Comparison of ENCODE assay signal across 2 cellular contexts in the genomic region with DNA sequence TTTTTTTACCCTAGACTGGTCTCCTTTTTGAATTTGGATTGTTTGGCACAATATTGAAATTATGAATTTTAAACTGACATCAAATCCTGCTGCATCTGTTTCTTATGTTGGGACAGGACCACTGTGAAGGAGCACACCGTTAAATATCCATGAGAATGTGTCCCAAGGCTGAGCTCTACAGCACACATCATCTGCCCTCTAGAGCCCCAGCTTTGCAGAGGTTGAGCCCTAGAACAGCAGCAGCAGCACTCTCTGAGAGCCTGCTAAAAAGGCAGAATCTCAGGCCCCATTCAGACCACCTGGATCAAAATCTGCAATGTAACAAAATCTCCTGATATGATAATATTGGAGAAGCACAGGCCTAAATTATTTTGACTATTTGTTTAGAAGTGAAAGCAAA.
TF ChIP-seq lines count a peak whose summit lies in the region.

No MANE protein-coding gene starts in this region.

TF ChIP-seq in GM23338, 12 proteins besides CTCF, POLR2A, EP300 and RAD21:
- TF ChIP-seq, protein P1, sequence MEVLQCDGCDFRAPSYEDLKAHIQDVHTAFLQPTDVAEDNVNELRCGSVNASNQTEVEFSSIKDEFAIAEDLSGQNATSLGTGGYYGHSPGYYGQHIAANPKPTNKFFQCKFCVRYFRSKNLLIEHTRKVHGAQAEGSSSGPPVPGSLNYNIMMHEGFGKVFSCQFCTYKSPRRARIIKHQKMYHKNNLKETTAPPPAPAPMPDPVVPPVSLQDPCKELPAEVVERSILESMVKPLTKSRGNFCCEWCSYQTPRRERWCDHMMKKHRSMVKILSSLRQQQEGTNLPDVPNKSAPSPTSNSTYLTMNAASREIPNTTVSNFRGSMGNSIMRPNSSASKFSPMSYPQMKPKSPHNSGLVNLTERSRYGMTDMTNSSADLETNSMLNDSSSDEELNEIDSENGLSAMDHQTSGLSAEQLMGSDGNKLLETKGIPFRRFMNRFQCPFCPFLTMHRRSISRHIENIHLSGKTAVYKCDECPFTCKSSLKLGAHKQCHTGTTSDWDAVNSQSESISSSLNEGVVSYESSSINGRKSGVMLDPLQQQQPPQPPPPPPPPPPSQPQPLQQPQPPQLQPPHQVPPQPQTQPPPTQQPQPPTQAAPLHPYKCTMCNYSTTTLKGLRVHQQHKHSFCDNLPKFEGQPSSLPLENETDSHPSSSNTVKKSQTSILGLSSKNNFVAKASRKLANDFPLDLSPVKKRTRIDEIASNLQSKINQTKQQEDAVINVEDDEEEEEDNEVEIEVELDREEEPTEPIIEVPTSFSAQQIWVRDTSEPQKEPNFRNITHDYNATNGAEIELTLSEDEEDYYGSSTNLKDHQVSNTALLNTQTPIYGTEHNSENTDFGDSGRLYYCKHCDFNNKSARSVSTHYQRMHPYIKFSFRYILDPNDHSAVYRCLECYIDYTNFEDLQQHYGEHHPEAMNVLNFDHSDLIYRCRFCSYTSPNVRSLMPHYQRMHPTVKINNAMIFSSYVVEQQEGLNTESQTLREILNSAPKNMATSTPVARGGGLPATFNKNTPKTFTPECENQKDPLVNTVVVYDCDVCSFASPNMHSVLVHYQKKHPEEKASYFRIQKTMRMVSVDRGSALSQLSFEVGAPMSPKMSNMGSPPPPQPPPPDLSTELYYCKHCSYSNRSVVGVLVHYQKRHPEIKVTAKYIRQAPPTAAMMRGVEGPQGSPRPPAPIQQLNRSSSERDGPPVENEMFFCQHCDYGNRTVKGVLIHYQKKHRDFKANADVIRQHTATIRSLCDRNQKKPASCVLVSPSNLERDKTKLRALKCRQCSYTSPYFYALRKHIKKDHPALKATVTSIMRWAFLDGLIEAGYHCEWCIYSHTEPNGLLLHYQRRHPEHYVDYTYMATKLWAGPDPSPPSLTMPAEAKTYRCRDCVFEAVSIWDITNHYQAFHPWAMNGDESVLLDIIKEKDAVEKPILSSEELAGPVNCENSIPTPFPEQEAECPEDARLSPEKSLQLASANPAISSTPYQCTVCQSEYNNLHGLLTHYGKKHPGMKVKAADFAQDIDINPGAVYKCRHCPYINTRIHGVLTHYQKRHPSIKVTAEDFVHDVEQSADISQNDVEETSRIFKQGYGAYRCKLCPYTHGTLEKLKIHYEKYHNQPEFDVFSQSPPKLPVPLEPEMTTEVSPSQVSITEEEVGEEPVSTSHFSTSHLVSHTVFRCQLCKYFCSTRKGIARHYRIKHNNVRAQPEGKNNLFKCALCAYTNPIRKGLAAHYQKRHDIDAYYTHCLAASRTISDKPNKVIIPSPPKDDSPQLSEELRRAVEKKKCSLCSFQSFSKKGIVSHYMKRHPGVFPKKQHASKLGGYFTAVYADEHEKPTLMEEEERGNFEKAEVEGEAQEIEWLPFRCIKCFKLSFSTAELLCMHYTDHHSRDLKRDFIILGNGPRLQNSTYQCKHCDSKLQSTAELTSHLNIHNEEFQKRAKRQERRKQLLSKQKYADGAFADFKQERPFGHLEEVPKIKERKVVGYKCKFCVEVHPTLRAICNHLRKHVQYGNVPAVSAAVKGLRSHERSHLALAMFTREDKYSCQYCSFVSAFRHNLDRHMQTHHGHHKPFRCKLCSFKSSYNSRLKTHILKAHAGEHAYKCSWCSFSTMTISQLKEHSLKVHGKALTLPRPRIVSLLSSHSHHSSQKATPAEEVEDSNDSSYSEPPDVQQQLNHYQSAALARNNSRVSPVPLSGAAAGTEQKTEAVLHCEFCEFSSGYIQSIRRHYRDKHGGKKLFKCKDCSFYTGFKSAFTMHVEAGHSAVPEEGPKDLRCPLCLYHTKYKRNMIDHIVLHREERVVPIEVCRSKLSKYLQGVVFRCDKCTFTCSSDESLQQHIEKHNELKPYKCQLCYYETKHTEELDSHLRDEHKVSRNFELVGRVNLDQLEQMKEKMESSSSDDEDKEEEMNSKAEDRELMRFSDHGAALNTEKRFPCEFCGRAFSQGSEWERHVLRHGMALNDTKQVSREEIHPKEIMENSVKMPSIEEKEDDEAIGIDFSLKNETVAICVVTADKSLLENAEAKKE (CRISPR knock-in tag; IDR thresholded peaks at IDR 0.05): no peak
- no peak for TF ChIP-seq NANOG (IDR thresholded peaks at IDR 0.05; ENCODE audit: borderline replicate concordance)
- TF ChIP-seq, protein P2, sequence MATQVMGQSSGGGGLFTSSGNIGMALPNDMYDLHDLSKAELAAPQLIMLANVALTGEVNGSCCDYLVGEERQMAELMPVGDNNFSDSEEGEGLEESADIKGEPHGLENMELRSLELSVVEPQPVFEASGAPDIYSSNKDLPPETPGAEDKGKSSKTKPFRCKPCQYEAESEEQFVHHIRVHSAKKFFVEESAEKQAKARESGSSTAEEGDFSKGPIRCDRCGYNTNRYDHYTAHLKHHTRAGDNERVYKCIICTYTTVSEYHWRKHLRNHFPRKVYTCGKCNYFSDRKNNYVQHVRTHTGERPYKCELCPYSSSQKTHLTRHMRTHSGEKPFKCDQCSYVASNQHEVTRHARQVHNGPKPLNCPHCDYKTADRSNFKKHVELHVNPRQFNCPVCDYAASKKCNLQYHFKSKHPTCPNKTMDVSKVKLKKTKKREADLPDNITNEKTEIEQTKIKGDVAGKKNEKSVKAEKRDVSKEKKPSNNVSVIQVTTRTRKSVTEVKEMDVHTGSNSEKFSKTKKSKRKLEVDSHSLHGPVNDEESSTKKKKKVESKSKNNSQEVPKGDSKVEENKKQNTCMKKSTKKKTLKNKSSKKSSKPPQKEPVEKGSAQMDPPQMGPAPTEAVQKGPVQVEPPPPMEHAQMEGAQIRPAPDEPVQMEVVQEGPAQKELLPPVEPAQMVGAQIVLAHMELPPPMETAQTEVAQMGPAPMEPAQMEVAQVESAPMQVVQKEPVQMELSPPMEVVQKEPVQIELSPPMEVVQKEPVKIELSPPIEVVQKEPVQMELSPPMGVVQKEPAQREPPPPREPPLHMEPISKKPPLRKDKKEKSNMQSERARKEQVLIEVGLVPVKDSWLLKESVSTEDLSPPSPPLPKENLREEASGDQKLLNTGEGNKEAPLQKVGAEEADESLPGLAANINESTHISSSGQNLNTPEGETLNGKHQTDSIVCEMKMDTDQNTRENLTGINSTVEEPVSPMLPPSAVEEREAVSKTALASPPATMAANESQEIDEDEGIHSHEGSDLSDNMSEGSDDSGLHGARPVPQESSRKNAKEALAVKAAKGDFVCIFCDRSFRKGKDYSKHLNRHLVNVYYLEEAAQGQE (IDR thresholded peaks at IDR 0.05; ENCODE audit: unreplicated experiment): no peak
- no peak for TF ChIP-seq POLR2AphosphoS5 (IDR thresholded peaks at IDR 0.05; ENCODE audit: low read depth)
- no peak for TF ChIP-seq EZH2 (IDR thresholded peaks at IDR 0.05; ENCODE audit: low read depth, unreplicated experiment)
- TF ChIP-seq STAT1 (IDR thresholded peaks at IDR 0.05; ENCODE audit: unreplicated experiment): no peak
- no peak for TF ChIP-seq ZNF114 (CRISPR knock-in tag; IDR thresholded peaks at IDR 0.05)

TF ChIP-seq in WTC11, 78 proteins besides CTCF, POLR2A, EP300 and RAD21:
- TF ChIP-seq, protein P3, sequence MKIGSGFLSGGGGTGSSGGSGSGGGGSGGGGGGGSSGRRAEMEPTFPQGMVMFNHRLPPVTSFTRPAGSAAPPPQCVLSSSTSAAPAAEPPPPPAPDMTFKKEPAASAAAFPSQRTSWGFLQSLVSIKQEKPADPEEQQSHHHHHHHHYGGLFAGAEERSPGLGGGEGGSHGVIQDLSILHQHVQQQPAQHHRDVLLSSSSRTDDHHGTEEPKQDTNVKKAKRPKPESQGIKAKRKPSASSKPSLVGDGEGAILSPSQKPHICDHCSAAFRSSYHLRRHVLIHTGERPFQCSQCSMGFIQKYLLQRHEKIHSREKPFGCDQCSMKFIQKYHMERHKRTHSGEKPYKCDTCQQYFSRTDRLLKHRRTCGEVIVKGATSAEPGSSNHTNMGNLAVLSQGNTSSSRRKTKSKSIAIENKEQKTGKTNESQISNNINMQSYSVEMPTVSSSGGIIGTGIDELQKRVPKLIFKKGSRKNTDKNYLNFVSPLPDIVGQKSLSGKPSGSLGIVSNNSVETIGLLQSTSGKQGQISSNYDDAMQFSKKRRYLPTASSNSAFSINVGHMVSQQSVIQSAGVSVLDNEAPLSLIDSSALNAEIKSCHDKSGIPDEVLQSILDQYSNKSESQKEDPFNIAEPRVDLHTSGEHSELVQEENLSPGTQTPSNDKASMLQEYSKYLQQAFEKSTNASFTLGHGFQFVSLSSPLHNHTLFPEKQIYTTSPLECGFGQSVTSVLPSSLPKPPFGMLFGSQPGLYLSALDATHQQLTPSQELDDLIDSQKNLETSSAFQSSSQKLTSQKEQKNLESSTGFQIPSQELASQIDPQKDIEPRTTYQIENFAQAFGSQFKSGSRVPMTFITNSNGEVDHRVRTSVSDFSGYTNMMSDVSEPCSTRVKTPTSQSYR (CRISPR knock-in tag; IDR thresholded peaks at IDR 0.05): no peak
- TF ChIP-seq CREB1 (CRISPR knock-in tag; IDR thresholded peaks at IDR 0.05): no peak
- no peak for TF ChIP-seq ZNF219 (CRISPR knock-in tag; IDR thresholded peaks at IDR 0.05; ENCODE audit: borderline replicate concordance)
- TF ChIP-seq MYBL2 (CRISPR knock-in tag; IDR thresholded peaks at IDR 0.05): no peak
- TF ChIP-seq, protein P4, sequence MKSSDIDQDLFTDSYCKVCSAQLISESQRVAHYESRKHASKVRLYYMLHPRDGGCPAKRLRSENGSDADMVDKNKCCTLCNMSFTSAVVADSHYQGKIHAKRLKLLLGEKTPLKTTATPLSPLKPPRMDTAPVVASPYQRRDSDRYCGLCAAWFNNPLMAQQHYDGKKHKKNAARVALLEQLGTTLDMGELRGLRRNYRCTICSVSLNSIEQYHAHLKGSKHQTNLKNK (CRISPR knock-in tag; IDR thresholded peaks at IDR 0.05): no peak
- no peak for TF ChIP-seq MXD4 (CRISPR knock-in tag; IDR thresholded peaks at IDR 0.05; ENCODE audit: borderline replicate concordance)
- TF ChIP-seq, protein P5, sequence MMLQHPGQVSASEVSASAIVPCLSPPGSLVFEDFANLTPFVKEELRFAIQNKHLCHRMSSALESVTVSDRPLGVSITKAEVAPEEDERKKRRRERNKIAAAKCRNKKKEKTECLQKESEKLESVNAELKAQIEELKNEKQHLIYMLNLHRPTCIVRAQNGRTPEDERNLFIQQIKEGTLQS (CRISPR knock-in tag; conservative IDR thresholded peaks at IDR 0.05): no peak
- TF ChIP-seq RORB (CRISPR knock-in tag; IDR thresholded peaks at IDR 0.05): no peak
- TF ChIP-seq, protein P6, sequence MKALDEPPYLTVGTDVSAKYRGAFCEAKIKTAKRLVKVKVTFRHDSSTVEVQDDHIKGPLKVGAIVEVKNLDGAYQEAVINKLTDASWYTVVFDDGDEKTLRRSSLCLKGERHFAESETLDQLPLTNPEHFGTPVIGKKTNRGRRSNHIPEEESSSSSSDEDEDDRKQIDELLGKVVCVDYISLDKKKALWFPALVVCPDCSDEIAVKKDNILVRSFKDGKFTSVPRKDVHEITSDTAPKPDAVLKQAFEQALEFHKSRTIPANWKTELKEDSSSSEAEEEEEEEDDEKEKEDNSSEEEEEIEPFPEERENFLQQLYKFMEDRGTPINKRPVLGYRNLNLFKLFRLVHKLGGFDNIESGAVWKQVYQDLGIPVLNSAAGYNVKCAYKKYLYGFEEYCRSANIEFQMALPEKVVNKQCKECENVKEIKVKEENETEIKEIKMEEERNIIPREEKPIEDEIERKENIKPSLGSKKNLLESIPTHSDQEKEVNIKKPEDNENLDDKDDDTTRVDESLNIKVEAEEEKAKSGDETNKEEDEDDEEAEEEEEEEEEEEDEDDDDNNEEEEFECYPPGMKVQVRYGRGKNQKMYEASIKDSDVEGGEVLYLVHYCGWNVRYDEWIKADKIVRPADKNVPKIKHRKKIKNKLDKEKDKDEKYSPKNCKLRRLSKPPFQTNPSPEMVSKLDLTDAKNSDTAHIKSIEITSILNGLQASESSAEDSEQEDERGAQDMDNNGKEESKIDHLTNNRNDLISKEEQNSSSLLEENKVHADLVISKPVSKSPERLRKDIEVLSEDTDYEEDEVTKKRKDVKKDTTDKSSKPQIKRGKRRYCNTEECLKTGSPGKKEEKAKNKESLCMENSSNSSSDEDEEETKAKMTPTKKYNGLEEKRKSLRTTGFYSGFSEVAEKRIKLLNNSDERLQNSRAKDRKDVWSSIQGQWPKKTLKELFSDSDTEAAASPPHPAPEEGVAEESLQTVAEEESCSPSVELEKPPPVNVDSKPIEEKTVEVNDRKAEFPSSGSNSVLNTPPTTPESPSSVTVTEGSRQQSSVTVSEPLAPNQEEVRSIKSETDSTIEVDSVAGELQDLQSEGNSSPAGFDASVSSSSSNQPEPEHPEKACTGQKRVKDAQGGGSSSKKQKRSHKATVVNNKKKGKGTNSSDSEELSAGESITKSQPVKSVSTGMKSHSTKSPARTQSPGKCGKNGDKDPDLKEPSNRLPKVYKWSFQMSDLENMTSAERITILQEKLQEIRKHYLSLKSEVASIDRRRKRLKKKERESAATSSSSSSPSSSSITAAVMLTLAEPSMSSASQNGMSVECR (CRISPR knock-in tag; IDR thresholded peaks at IDR 0.05; ENCODE audit: borderline replicate concordance): no peak
- TF ChIP-seq TEAD1 (CRISPR knock-in tag; IDR thresholded peaks at IDR 0.05): no peak
- TF ChIP-seq, protein P7, sequence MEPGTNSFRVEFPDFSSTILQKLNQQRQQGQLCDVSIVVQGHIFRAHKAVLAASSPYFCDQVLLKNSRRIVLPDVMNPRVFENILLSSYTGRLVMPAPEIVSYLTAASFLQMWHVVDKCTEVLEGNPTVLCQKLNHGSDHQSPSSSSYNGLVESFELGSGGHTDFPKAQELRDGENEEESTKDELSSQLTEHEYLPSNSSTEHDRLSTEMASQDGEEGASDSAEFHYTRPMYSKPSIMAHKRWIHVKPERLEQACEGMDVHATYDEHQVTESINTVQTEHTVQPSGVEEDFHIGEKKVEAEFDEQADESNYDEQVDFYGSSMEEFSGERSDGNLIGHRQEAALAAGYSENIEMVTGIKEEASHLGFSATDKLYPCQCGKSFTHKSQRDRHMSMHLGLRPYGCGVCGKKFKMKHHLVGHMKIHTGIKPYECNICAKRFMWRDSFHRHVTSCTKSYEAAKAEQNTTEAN (CRISPR knock-in tag; IDR thresholded peaks at IDR 0.05): no peak
- TF ChIP-seq ZNF423 (CRISPR knock-in tag; IDR thresholded peaks at IDR 0.05): no peak
- no peak for TF ChIP-seq NR3C1 (CRISPR knock-in tag; conservative IDR thresholded peaks at IDR 0.05; ENCODE audit: low read depth)
- TF ChIP-seq, protein P8, sequence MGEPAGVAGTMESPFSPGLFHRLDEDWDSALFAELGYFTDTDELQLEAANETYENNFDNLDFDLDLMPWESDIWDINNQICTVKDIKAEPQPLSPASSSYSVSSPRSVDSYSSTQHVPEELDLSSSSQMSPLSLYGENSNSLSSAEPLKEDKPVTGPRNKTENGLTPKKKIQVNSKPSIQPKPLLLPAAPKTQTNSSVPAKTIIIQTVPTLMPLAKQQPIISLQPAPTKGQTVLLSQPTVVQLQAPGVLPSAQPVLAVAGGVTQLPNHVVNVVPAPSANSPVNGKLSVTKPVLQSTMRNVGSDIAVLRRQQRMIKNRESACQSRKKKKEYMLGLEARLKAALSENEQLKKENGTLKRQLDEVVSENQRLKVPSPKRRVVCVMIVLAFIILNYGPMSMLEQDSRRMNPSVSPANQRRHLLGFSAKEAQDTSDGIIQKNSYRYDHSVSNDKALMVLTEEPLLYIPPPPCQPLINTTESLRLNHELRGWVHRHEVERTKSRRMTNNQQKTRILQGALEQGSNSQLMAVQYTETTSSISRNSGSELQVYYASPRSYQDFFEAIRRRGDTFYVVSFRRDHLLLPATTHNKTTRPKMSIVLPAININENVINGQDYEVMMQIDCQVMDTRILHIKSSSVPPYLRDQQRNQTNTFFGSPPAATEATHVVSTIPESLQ (CRISPR knock-in tag; IDR thresholded peaks at IDR 0.05): no peak
- no peak for TF ChIP-seq SOX15 (CRISPR knock-in tag; IDR thresholded peaks at IDR 0.05)
